In the genomic region with DNA sequence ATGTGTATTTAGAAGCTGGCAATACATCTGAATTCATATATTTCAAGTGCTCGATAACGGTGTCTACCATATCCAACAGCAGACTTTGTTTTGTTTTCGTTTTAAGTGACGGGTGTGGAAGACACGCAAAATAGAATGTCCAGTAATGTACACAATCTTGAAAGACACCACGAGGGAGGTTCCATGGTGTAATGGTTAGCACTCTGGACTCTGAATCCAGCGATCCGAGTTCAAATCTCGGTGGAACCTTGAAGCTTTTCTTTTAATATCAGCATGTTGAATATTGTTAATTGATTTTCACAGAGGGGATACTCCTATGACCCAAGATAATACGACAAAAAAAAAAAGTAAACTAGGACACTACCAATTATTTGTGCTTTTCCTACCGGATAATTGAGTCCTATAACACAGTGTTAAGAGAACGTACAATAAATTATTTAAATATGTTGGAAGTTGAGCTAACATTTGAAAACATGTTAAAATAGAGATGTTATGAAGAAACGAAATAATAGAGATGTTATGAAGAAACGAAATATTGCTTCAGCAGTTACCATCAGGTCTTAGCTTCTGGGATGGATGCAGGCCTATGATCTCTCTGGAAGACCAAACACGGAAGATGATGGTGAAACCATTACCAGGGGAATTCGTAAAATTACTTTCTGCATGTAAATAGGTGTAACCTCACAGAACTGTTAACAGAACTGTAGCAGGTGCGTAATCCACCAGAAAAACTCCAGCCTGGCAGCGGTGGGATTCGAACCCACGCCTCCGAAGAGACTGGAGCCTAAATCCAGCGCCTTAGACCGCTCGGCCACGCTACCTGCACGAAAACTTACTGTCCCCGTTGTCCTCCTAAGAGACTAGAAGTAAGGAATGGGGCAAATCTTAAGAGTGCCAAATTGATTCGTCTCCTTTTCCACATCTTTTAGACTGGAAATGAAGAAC, we compare ENCODE assay signal across 8 cellular contexts.
DNase-seq lines count a peak whose midpoint lies in the region; ATAC-seq and TF ChIP-seq lines count a peak whose summit lies in the region.

No MANE protein-coding gene starts in this region.

- in situ Hi-C loops in GM13977 (cut with MboI; ENCODE audit: low pct_unique_long_range_greater_than_20kb, low sequenced_read_pairs, unreplicated experiment): no loop called here

- no peak for TF ChIP-seq CTCF in GM13977 (IDR thresholded peaks at IDR 0.05; ENCODE audit: extremely low read depth, insufficient read depth, missing control alignments)

- DNase-seq in GM13977 (ENCODE audit: low spot score) (peak; percentile 79), NCI-H69 (lab: John Stamatoyannopoulos, UW) (peak; percentile 87), ecto neural progenitor cell (ENCODE audit: low spot score) (peak; percentile 96), medulla oblongata (ENCODE audit: extremely low spot score) (peak; percentile 97)
- peak; percentile 78 to 80 for DNase-seq in activated CD4-positive, alpha-beta T cell treated with anti-CD3 and anti-CD28 coated beads, Interleukin-2, amount 50 U/mL, for 4 hours
- peak; percentile 75 to 88 (median 75) for DNase-seq in stimulated activated CD4-positive, alpha-beta T cell treated with anti-CD3 and anti-CD28 coated beads, TNF-alpha, amount 100 ng/mL, for 4 hours (ENCODE audit: low read depth in 3 of 3)

- ATAC-seq in HG03457 (IDR thresholded peaks at IDR 0.05; ENCODE audit: unreplicated experiment): peak; percentile 25
- no peak for ATAC-seq in HG02981 (IDR thresholded peaks at IDR 0.05; ENCODE audit: unreplicated experiment)
